1 cellular context compared by ENCODE assay signal in the genomic region with DNA sequence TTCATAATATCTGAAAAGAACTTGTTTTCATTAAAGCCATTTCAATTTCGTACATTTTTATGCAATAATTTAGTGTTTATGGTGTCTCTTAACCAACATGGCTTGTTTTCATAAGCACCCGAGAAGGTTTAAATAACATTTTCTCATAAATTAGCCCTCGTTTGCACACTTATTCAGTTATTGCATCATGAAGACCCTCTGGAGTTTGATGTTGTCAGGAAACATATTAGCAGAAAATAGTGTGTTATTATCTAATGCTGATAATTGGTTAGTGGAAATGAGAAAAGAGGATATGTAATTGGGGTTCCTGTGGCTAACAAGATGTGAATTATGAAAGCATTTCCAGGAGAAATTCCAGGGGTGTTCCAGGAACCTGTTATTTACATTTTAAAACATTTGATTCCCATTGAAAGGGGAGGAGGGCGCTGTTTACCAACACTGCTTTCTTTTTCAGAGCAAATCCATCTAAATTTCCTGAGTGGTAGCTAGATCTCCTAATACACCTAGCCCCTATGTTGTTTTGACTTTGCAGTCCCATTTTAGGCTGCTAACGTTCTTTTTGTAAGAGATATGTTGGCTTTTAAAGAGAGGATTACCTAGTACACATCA.
TF ChIP-seq lines count a peak whose summit lies in the region.

No MANE protein-coding gene starts in this region.

TF ChIP-seq in IMR-90, 13 proteins besides CTCF, POLR2A, EP300 and RAD21:
- TF ChIP-seq SMC3 (IDR thresholded peaks at IDR 0.05; ENCODE audit: low read depth, low read length) = 0 out of 2 replicates have a peak, but pooled peaks have one; percentile 4
- peak; percentile 32; the same call in 1 of the 2 replicates for TF ChIP-seq CEBPB (IDR thresholded peaks at IDR 0.05; ENCODE audit: low read depth, low read length)
- TF ChIP-seq, protein P1, sequence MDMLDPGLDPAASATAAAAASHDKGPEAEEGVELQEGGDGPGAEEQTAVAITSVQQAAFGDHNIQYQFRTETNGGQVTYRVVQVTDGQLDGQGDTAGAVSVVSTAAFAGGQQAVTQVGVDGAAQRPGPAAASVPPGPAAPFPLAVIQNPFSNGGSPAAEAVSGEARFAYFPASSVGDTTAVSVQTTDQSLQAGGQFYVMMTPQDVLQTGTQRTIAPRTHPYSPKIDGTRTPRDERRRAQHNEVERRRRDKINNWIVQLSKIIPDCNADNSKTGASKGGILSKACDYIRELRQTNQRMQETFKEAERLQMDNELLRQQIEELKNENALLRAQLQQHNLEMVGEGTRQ (IDR thresholded peaks at IDR 0.05; ENCODE audit: low read depth, low read length) = no peak
- no peak for TF ChIP-seq RFX5 (IDR thresholded peaks at IDR 0.05; ENCODE audit: low read depth, low read length)
- no peak for TF ChIP-seq MAFK (IDR thresholded peaks at IDR 0.05; ENCODE audit: low read depth, low read length)
- no peak for TF ChIP-seq NFE2L2 (IDR thresholded peaks at IDR 0.05; ENCODE audit: low read depth, low read length)
